ENCODE assay signal across 1 cellular context in genomic region chr10:22628309-22628708, GRCh38.
TF ChIP-seq lines count a peak whose summit lies in the region.

No MANE protein-coding gene starts in this region.

TF ChIP-seq in K562, 482 proteins besides CTCF, POLR2A, EP300 and RAD21 (continued from another document):
- TF ChIP-seq ZBTB17 (CRISPR knock-in tag; IDR thresholded peaks at IDR 0.05), result no peak
- TF ChIP-seq MITF (IDR thresholded peaks at IDR 0.05), result no peak
- TF ChIP-seq BACH1 (tag; IDR thresholded peaks at IDR 0.05), result no peak
- TF ChIP-seq CREB5 (CRISPR knock-in tag; IDR thresholded peaks at IDR 0.05), result no peak
- TF ChIP-seq ELK1 (CRISPR knock-in tag; IDR thresholded peaks at IDR 0.05), result no peak
- no peak for TF ChIP-seq GTF2B (IDR thresholded peaks at IDR 0.05; ENCODE audit: extremely low read depth, insufficient read length)
